In genomic region chr2:38178142-38178541, GRCh38 we compare ENCODE assay signal across 10 cellular contexts.
A peak's percentile ranks its signal among the peaks of the same experiment; 100 is the strongest.
DNase-seq lines count a peak whose midpoint lies in the region; ATAC-seq and TF ChIP-seq lines count a peak whose summit lies in the region.
"Had no signal": no experiment of that assay in that cellular context is flagged by ENCODE, and none has a peak within 500 bp of the region (broad histone marks: within the 10 kb centered on the region; RNA-seq: fewer than 3 reads in every experiment).

No MANE protein-coding gene starts in this region.

- H3K4me3 ChIP-seq in esophagus muscularis mucosa (no peak overlapping the region), mesenchymal stem cell (ENCODE audit: insufficient read depth in 1 of 2, low read depth in 1 of 2, low read length in 2 of 2) (no peak overlapping the region), thyroid gland (replicated peaks in 1 of 3) (no peak overlapping the region)

- no peaks in the 10 kb centered on the region for H3K9me3 ChIP-seq in esophagus muscularis mucosa
- H3K9me3 ChIP-seq in mesenchymal stem cell (ENCODE audit: control insufficient read depth, low read length): no peaks in the 10 kb centered on the region
- no peaks in the 10 kb centered on the region for H3K9me3 ChIP-seq in thyroid gland

- H2BK5ac ChIP-seq in mesenchymal stem cell (ENCODE audit: low read depth, low read length, poor library complexity, severe bottlenecking): peak overlapping the region; percentile 37

- H3K27me3 ChIP-seq in esophagus muscularis mucosa (no peaks in the 10 kb centered on the region), mesenchymal stem cell (ENCODE audit: control insufficient read depth in 1 of 2, insufficient read depth in 1 of 2, low read length in 2 of 2) (no peaks in the 10 kb centered on the region), thyroid gland (no peaks in the 10 kb centered on the region)

- no peak overlapping the region for H2AFZ ChIP-seq in mesenchymal stem cell (ENCODE audit: low read depth, low read length)

- H2AK5ac ChIP-seq in mesenchymal stem cell (ENCODE audit: low read length, severe bottlenecking): peak overlapping the region; percentile 88

- H3K27ac Mint-ChIP-seq in endothelial cell (ENCODE audit: unreplicated experiment): no peak overlapping the region

- peak overlapping the region in 1 of 2 experiments; percentile 85 for H3K4ac ChIP-seq in mesenchymal stem cell (ENCODE audit: low read depth in 1 of 2, low read length in 2 of 2)

- H2BK12ac ChIP-seq in mesenchymal stem cell (ENCODE audit: low read length in 2 of 2): peak overlapping the region; percentile 60 to 74

- no peak overlapping the region for H3K18ac ChIP-seq in mesenchymal stem cell (ENCODE audit: low read depth in 1 of 2, low read length in 2 of 2)

- H3K4me1 ChIP-seq in esophagus muscularis mucosa (peaks cover 2 to 41% (median 20%) of the 10 kb centered on the region in 4 donors), mesenchymal stem cell (ENCODE audit: control insufficient read depth, insufficient read depth, low read depth, low read length) (peaks cover 7% of the 10 kb centered on the region), thyroid gland (peaks cover 22 to 34% of the 10 kb centered on the region in 2 donors)

- no peaks in the 10 kb centered on the region for H3K9me3 Mint-ChIP-seq in endothelial cell (ENCODE audit: unreplicated experiment)

- no peak overlapping the region for H2BK15ac ChIP-seq in mesenchymal stem cell (ENCODE audit: low read depth, poor library complexity, severe bottlenecking)

- H3K4me2 ChIP-seq in mesenchymal stem cell (ENCODE audit: low read length, poor library complexity, severe bottlenecking): no peak overlapping the region

- H3K36me3 ChIP-seq in esophagus muscularis mucosa (no peaks in the 10 kb centered on the region), mesenchymal stem cell (ENCODE audit: control insufficient read depth in 1 of 2, insufficient read depth in 2 of 2, low read depth in 1 of 2, low read length in 2 of 2) (no peaks in the 10 kb centered on the region), thyroid gland (no peaks in the 10 kb centered on the region)

- H3K14ac ChIP-seq in mesenchymal stem cell (ENCODE audit: low read length in 2 of 2): no peak overlapping the region

- no peak for TF ChIP-seq EP300 in esophagus muscularis mucosa (IDR thresholded peaks at IDR 0.05)

- no peak overlapping the region for H4K91ac ChIP-seq in mesenchymal stem cell (ENCODE audit: low read length)

- intact Hi-C loops in esophagus muscularis mucosa (cut with DNase I): no loop called here
- intact Hi-C loops in thyroid gland (cut with DNase I): no loop called here

- H3K36me3 Mint-ChIP-seq in endothelial cell (ENCODE audit: low read depth, unreplicated experiment): no peaks in the 10 kb centered on the region

- peak overlapping the region; percentile 71 for H2BK120ac ChIP-seq in mesenchymal stem cell (ENCODE audit: low read depth, low read length)

- no peaks in the 10 kb centered on the region for H3K79me1 ChIP-seq in mesenchymal stem cell (replicated peaks; ENCODE audit: low read length, poor library complexity, severe bottlenecking)

- H4K8ac ChIP-seq in mesenchymal stem cell (ENCODE audit: low read length): no peak overlapping the region

- TF ChIP-seq POLR2A in esophagus muscularis mucosa (IDR thresholded peaks at IDR 0.05; ENCODE audit: low read depth) (no peak), thyroid gland (IDR thresholded peaks at IDR 0.05) (no peak)

- H3K27ac ChIP-seq in esophagus muscularis mucosa (replicated peaks in 1 of 4): peak overlapping the region; percentile 41 to 64 (median 48)
- H3K27ac ChIP-seq in mesenchymal stem cell (ENCODE audit: low read length, poor library complexity, severe bottlenecking): peak overlapping the region; percentile 90
- H3K27ac ChIP-seq in thyroid gland: peak overlapping the region; percentile 14 to 58 (median 54)

- TF ChIP-seq CTCF in esophagus muscularis mucosa (IDR thresholded peaks at IDR 0.05) (no peak), thyroid gland (IDR thresholded peaks at IDR 0.05) (peak in 1 of 6 experiments; percentile 30), endothelial cell (IDR thresholded peaks at IDR 0.05; ENCODE audit: unreplicated experiment) (no peak)

- 82% methylated on average over 3 of the region's 3 CpGs for WGBS in esophagus muscularis mucosa
- WGBS in mesenchymal stem cell: 73% methylated on average over 3 of the region's 3 CpGs
- 44 to 49% methylated on average over 3 of the region's 3 CpGs for WGBS in thyroid gland, 2 donors

- no peak overlapping the region for H3K4me3 Mint-ChIP-seq in endothelial cell (ENCODE audit: unreplicated experiment)

- H3K23ac ChIP-seq in mesenchymal stem cell (ENCODE audit: low read length in 2 of 2): no peak overlapping the region

- DNase-seq in NOMO-1 treated with dmso at 0.1 percent for 144 hours (lab: John Stamatoyannopoulos, UW; ENCODE audit: unreplicated experiment) (peak; percentile 60), esophagus muscularis mucosa (ENCODE audit: extremely low spot score) (no peak), mesenchymal stem cell (peak; percentile 78), thyroid gland (peak; percentile 49 to 53), SW480 (ENCODE audit: low spot score) (no peak), DMS79 treated with DMSO at 0.1 percent for 48 hours (lab: John Stamatoyannopoulos, UW) (no peak), endothelial cell (ENCODE audit: low spot score) (no peak)
- DNase-seq: dermis blood vessel endothelial cell; stimulated activated CD4-positive, alpha-beta T cell treated with anti-CD3 and anti-CD28 coated beads, Interleukin-15, amount 100 ng/mL, for 24 hours had no signal

- peak overlapping the region; percentile 83 for H3K9ac ChIP-seq in mesenchymal stem cell (ENCODE audit: low read length)

- no peak for ATAC-seq in HG03457 (IDR thresholded peaks at IDR 0.05; ENCODE audit: unreplicated experiment)

- peaks cover 3% of the 10 kb centered on the region for H3K27me3 Mint-ChIP-seq in endothelial cell (ENCODE audit: unreplicated experiment)

- H3K4me1 Mint-ChIP-seq in endothelial cell (ENCODE audit: unreplicated experiment): peaks cover 9% of the 10 kb centered on the region

Comparison
In these comparisons a context has a peak if more than half of its experiments do, and no peak if none do; other contexts are left out.
1. DNase-seq: peak in NOMO-1 treated with dmso at 0.1 percent for 144 hours (single experiment), mesenchymal stem cell (single experiment) and thyroid gland (2 of 2); none in esophagus muscularis mucosa (single experiment), SW480 (single experiment), DMS79 treated with DMSO at 0.1 percent for 48 hours (single experiment) and endothelial cell (single experiment).
2. Peak in every context shown above with its lines, with median percentiles within 50 percentile points of each other: H3K27ac ChIP-seq.